Comparison of ENCODE assay signal across 16 cellular contexts in the genomic region with DNA sequence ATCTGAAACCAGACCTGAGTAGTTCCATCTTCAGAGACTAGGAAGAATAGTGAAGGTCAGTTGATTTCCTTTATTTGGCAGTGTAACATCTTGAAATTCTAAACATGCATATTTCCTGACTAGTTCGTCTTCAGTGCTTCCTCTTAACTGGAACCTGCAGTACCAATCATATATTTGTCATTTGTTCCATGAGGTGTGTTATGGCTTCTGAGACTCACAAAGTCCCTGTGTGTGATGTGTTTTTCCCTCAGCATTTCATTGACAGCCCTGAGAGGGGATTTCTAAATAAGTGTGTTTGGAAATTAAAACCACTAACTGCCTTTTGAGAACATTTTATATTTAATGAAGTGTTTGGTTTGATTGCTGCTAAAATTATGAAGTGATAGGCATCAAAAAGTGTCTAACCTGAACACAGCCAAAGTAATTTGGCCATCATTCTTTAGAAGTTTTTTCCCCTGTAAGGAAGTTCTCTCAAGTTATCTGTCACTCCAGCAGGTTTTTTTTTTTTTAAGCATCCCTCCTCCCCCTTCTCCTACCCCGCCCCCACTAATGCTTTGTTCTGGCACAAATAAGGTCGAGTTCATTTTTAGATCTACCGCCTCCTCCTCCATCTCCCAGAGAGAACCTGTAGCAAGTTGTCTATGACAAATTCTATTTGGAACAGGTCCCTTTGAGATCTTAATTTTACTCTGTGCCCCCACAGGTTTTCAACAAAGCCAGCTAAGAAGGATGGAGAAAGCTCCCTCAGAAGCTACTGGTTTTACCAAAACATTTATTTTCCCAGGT.
DNase-seq lines count a peak whose midpoint lies in the region; ATAC-seq and TF ChIP-seq lines count a peak whose summit lies in the region.
"Had no signal": no experiment of that assay in that cellular context is flagged by ENCODE, and none has a peak within 500 bp of the region (broad histone marks: within the 10 kb centered on the region; RNA-seq: fewer than 3 reads in every experiment).

No MANE protein-coding gene starts in this region.

- no peaks in the 10 kb centered on the region for H3K4me1 ChIP-seq in osteoblast (ENCODE audit: insufficient read depth, low read length)
- H3K4me1 ChIP-seq: ascending aorta, esophagus squamous epithelium had no signal

- no peak overlapping the region for H3K27ac ChIP-seq in osteoblast (ENCODE audit: low read depth, low read length)
- H3K27ac ChIP-seq: ascending aorta, esophagus squamous epithelium had no signal

- TF ChIP-seq CTCF in osteoblast (IDR thresholded peaks at IDR 0.05; ENCODE audit: extremely low read depth, low read depth, low read length), result no peak

- H3K4me2 ChIP-seq in osteoblast (ENCODE audit: insufficient read depth, low read length), result no peak overlapping the region

- DNase-seq in activated T-cell treated with anti-CD3 and anti-CD28 coated beads for 24 hours (ENCODE audit: low read depth), result peak; percentile 34
- DNase-seq in activated T-cell treated with anti-CD3 and anti-CD28 coated beads, Interleukin-2, amount 50 U/mL, for 1 hour, result no peak
- DNase-seq in activated T-cell treated with anti-CD3 and anti-CD28 coated beads, Interleukin-2, amount 50 U/mL, for 72 hours, result peak; percentile 4 to 28
- DNase-seq in osteoblast (ENCODE audit: insufficient read length, low spot score, missing footprints), result peak; percentile 31
- DNase-seq in stimulated activated naive B cell treated with anti-CD40 and anti-IgM and Interleukin-4, amounts not matched to agents 10 μg/mL and 1 μg/mL and 100 μg/mL, for 72 hours, result peak; percentile 3
- DNase-seq: cortex of kidney, esophagus squamous epithelium, mammary epithelial cell, NCI-H1694 treated with DMSO at 0.1 percent for 48 hours, NCI-H510A, SHP77 treated with DMSO at 0.1 percent for 48 hours, T-helper 9 cell had no signal

- peak overlapping the region; percentile 59 to 78 for H3K4me3 Mint-ChIP-seq in activated T-cell treated with anti-CD3 and anti-CD28 coated beads, Interleukin-2, amount 50 U/mL, for 72 hours
- peak overlapping the region; percentile 41 to 60 for H3K4me3 Mint-ChIP-seq in stimulated activated naive B cell treated with anti-CD40 and anti-IgM and Interleukin-4, amounts not matched to agents 10 μg/mL and 1 μg/mL and 100 μg/mL, for 72 hours

- H3K27ac Mint-ChIP-seq in activated T-cell treated with anti-CD3 and anti-CD28 coated beads, Interleukin-2, amount 50 U/mL, for 72 hours, result peak overlapping the region; percentile 98
- peak overlapping the region; percentile 94 for H3K27ac Mint-ChIP-seq in stimulated activated naive B cell treated with anti-CD40 and anti-IgM and Interleukin-4, amounts not matched to agents 10 μg/mL and 1 μg/mL and 100 μg/mL, for 72 hours

- H3K4me3 ChIP-seq in osteoblast (ENCODE audit: insufficient read depth, low read length), result no peak overlapping the region
- H3K4me3 ChIP-seq: ascending aorta, esophagus squamous epithelium had no signal

- H3K9me3 ChIP-seq in osteoblast (ENCODE audit: low read depth, low read length), result no peaks in the 10 kb centered on the region
- H3K9me3 ChIP-seq: ascending aorta, esophagus squamous epithelium had no signal

- H2AFZ ChIP-seq in osteoblast (ENCODE audit: low read length), result no peak overlapping the region

- peaks cover 48% of the 10 kb centered on the region for H3K4me1 Mint-ChIP-seq in activated T-cell treated with anti-CD3 and anti-CD28 coated beads, Interleukin-2, amount 50 U/mL, for 72 hours (ENCODE audit: low read depth)
- H3K4me1 Mint-ChIP-seq in stimulated activated naive B cell treated with anti-CD40 and anti-IgM and Interleukin-4, amounts not matched to agents 10 μg/mL and 1 μg/mL and 100 μg/mL, for 72 hours, result peaks cover 8 to 18% of the 10 kb centered on the region in 2 donors

- peak; percentile 91 to 93 for ATAC-seq in activated T-cell treated with anti-CD3 and anti-CD28 coated beads, Interleukin-2, amount 50 U/mL, for 72 hours (replicated peaks in 1 of 2)
- peak; percentile 89 to 97 for ATAC-seq in stimulated activated naive B cell treated with anti-CD40 and anti-IgM and Interleukin-4, amounts not matched to agents 10 μg/mL and 1 μg/mL and 100 μg/mL, for 72 hours (replicated peaks)
- ATAC-seq in HG03159 (IDR thresholded peaks at IDR 0.05; ENCODE audit: unreplicated experiment) (no peak), HG03442 (IDR thresholded peaks at IDR 0.05; ENCODE audit: unreplicated experiment) (no peak), GM21447 (IDR thresholded peaks at IDR 0.05; ENCODE audit: unreplicated experiment) (no peak)

- H3K79me2 ChIP-seq in osteoblast (ENCODE audit: insufficient read depth, low read length), result no peaks in the 10 kb centered on the region

- no peaks in the 10 kb centered on the region for H4K20me1 ChIP-seq in osteoblast (ENCODE audit: insufficient read depth, low read length)

- H3K27me3 ChIP-seq in osteoblast (ENCODE audit: insufficient read depth, low read length), result no peaks in the 10 kb centered on the region
- H3K27me3 ChIP-seq: ascending aorta, esophagus squamous epithelium had no signal

- no peaks in the 10 kb centered on the region for H3K9me3 Mint-ChIP-seq in activated T-cell treated with anti-CD3 and anti-CD28 coated beads, Interleukin-2, amount 50 U/mL, for 72 hours
- H3K9me3 Mint-ChIP-seq in stimulated activated naive B cell treated with anti-CD40 and anti-IgM and Interleukin-4, amounts not matched to agents 10 μg/mL and 1 μg/mL and 100 μg/mL, for 72 hours, result no peaks in the 10 kb centered on the region

- H3K36me3 ChIP-seq in osteoblast (ENCODE audit: insufficient read depth, low read length), result no peaks in the 10 kb centered on the region

- H3K27me3 Mint-ChIP-seq in activated T-cell treated with anti-CD3 and anti-CD28 coated beads, Interleukin-2, amount 50 U/mL, for 72 hours (ENCODE audit: low read depth), result no peaks in the 10 kb centered on the region
- H3K27me3 Mint-ChIP-seq in stimulated activated naive B cell treated with anti-CD40 and anti-IgM and Interleukin-4, amounts not matched to agents 10 μg/mL and 1 μg/mL and 100 μg/mL, for 72 hours, result no peaks in the 10 kb centered on the region

- H3K36me3 Mint-ChIP-seq in activated T-cell treated with anti-CD3 and anti-CD28 coated beads, Interleukin-2, amount 50 U/mL, for 72 hours (ENCODE audit: insufficient read depth in 2 of 2), result peaks cover 0 to 6% of the 10 kb centered on the region in 2 donors
- H3K36me3 Mint-ChIP-seq in stimulated activated naive B cell treated with anti-CD40 and anti-IgM and Interleukin-4, amounts not matched to agents 10 μg/mL and 1 μg/mL and 100 μg/mL, for 72 hours, result peaks cover 7 to 14% of the 10 kb centered on the region in 2 donors

Comparison
In these comparisons a context has a peak if more than half of its experiments do, and no peak if none do; other contexts are left out.
1. ATAC-seq: peak in activated T-cell treated with anti-CD3 and anti-CD28 coated beads, Interleukin-2, amount 50 U/mL, for 72 hours (2 of 2) and stimulated activated naive B cell treated with anti-CD40 and anti-IgM and Interleukin-4, amounts not matched to agents 10 μg/mL and 1 μg/mL and 100 μg/mL, for 72 hours (2 of 2); none in HG03159 (single experiment), HG03442 (single experiment) and GM21447 (single experiment).